9 cellular contexts compared by ENCODE assay signal in the genomic region with DNA sequence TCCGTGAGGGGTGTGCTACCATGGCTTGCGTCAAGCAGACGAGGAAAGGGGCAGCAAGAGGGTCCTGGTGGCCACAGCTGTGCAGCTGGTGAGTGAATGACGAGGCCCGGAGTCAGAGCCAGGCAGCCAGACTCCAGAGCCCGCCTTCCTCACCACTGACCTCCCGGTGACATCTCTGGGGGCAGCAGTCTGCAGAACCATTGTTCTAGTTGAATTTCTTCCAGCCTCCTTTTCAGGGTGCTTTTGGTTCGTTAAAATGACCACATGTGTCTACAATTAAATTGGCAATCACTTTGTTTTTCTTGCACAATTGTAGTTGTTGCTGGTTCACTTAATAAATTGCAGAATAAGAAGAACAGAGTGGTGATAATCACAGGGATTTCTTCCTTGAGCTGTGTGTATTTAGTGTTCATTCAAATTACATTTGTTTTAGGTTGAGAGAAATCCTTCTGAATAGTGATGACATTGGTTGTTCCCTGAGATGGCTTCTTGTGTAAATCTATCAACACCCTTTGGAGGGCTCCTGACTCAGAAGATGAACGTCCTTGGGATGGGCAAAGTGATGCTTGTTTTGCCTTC.
DNase-seq lines count a peak whose midpoint lies in the region; ATAC-seq and TF ChIP-seq lines count a peak whose summit lies in the region.
"Had no signal": no experiment of that assay in that cellular context is flagged by ENCODE, and none has a peak within 500 bp of the region (broad histone marks: within the 10 kb centered on the region; RNA-seq: fewer than 3 reads in every experiment).

No MANE protein-coding gene starts in this region.

- peak overlapping the region; percentile 17 for H3K27ac ChIP-seq in mesodermal cell (ENCODE audit: low read depth, low read length, severe bottlenecking)
- H3K27ac ChIP-seq in uterus, result peak overlapping the region; percentile 22 to 47
- H3K27ac ChIP-seq in CD4-positive, alpha-beta memory T cell (ENCODE audit: low read depth, low read length), result no peak overlapping the region
- H3K27ac ChIP-seq: colonic mucosa had no signal

- DNase-seq in NCI-H69 (lab: John Stamatoyannopoulos, UW) (peak; percentile 78), epithelial cell of esophagus (ENCODE audit: low read depth) (peak; percentile 9), uterus (peak; percentile 23 to 45)
- no peak for DNase-seq in CD4-positive, alpha-beta memory T cell
- DNase-seq: activated CD4-positive, alpha-beta T cell treated with anti-CD3 and anti-CD28 coated beads, Interleukin-2, amount 10 ng/mL, durations not matched to agents 7 days and 5 days; colonic mucosa had no signal

- no peak for TF ChIP-seq CTCF in epithelial cell of esophagus (IDR thresholded peaks at IDR 0.05; ENCODE audit: insufficient read depth, low read depth, low read length, missing control alignments)
- TF ChIP-seq CTCF in uterus (IDR thresholded peaks at IDR 0.05), result no peak

- H3K9me3 ChIP-seq in mesodermal cell (ENCODE audit: control insufficient read depth, low read length) (peaks cover 18% of the 10 kb centered on the region), uterus (no peaks in the 10 kb centered on the region)
- no peaks in the 10 kb centered on the region for H3K9me3 ChIP-seq in CD4-positive, alpha-beta memory T cell (ENCODE audit: control insufficient read depth in 1 of 2, low read length in 2 of 2)
- H3K9me3 ChIP-seq: colonic mucosa had no signal

- no peak for ATAC-seq in HG03342 (IDR thresholded peaks at IDR 0.05; ENCODE audit: unreplicated experiment)
- no peak for ATAC-seq in GM21529 (IDR thresholded peaks at IDR 0.05; ENCODE audit: unreplicated experiment)

- no peak for TF ChIP-seq POLR2A in uterus (IDR thresholded peaks at IDR 0.05)

- H3K36me3 Mint-ChIP-seq in CD4-positive, alpha-beta memory T cell, result peaks cover 8 to 9% of the 10 kb centered on the region in 2 donors

- H3K4me1 ChIP-seq in mesodermal cell (ENCODE audit: control insufficient read depth, insufficient read depth, low read length, poor library complexity, severe bottlenecking), result peaks cover 2% of the 10 kb centered on the region
- no peaks in the 10 kb centered on the region for H3K4me1 ChIP-seq in uterus
- peaks cover 7% of the 10 kb centered on the region for H3K4me1 ChIP-seq in CD4-positive, alpha-beta memory T cell (ENCODE audit: insufficient read depth, low read length)
- H3K4me1 ChIP-seq: colonic mucosa had no signal

- no peaks in the 10 kb centered on the region for H3K27me3 Mint-ChIP-seq in CD4-positive, alpha-beta memory T cell
- H3K27me3 Mint-ChIP-seq: activated CD4-positive, alpha-beta T cell treated with anti-CD3 and anti-CD28 coated beads, Interleukin-2, amount 10 ng/mL, durations not matched to agents 7 days and 5 days had no signal

- peaks cover 0 to 8% (median 2%) of the 10 kb centered on the region in 4 donors for H3K4me1 Mint-ChIP-seq in CD4-positive, alpha-beta memory T cell
- H3K4me1 Mint-ChIP-seq: activated CD4-positive, alpha-beta T cell treated with anti-CD3 and anti-CD28 coated beads, Interleukin-2, amount 10 ng/mL, durations not matched to agents 7 days and 5 days had no signal

- peaks cover 9% of the 10 kb centered on the region for H3K36me3 ChIP-seq in mesodermal cell (ENCODE audit: control insufficient read depth, insufficient read depth, low read length)
- H3K36me3 ChIP-seq in uterus, result no peaks in the 10 kb centered on the region
- no peaks in the 10 kb centered on the region for H3K36me3 ChIP-seq in CD4-positive, alpha-beta memory T cell (ENCODE audit: insufficient read depth, low read length)
- H3K36me3 ChIP-seq: colonic mucosa had no signal

- H3K4me3 ChIP-seq in epithelial cell of esophagus (ENCODE audit: low read length) (no peak overlapping the region), mesodermal cell (ENCODE audit: extremely low read depth, insufficient read depth, low read length, poor library complexity, severe bottlenecking) (no peak overlapping the region), uterus (no peak overlapping the region)
- H3K4me3 ChIP-seq in CD4-positive, alpha-beta memory T cell (ENCODE audit: low read length in 2 of 2), result no peak overlapping the region
- H3K4me3 ChIP-seq: colonic mucosa had no signal

- no peaks in the 10 kb centered on the region for H3K27me3 ChIP-seq in uterus
- no peaks in the 10 kb centered on the region for H3K27me3 ChIP-seq in CD4-positive, alpha-beta memory T cell (ENCODE audit: insufficient read depth, low read length)
- H3K27me3 ChIP-seq: colonic mucosa had no signal

- no peak overlapping the region for H3K4me3 Mint-ChIP-seq in CD4-positive, alpha-beta memory T cell
- H3K4me3 Mint-ChIP-seq: activated CD4-positive, alpha-beta T cell treated with anti-CD3 and anti-CD28 coated beads, Interleukin-2, amount 10 ng/mL, durations not matched to agents 7 days and 5 days had no signal

- H3K27ac Mint-ChIP-seq in CD4-positive, alpha-beta memory T cell, result peak overlapping the region in 1 of 7 donors; percentile 54
- H3K27ac Mint-ChIP-seq: activated CD4-positive, alpha-beta T cell treated with anti-CD3 and anti-CD28 coated beads, Interleukin-2, amount 10 ng/mL, durations not matched to agents 7 days and 5 days had no signal

- peaks cover 0 to 2% (median 0%) of the 10 kb centered on the region in 8 donors for H3K9me3 Mint-ChIP-seq in CD4-positive, alpha-beta memory T cell
- H3K9me3 Mint-ChIP-seq: activated CD4-positive, alpha-beta T cell treated with anti-CD3 and anti-CD28 coated beads, Interleukin-2, amount 10 ng/mL, durations not matched to agents 7 days and 5 days had no signal

- WGBS in mesodermal cell (ENCODE audit: insufficient coverage in 2 of 2), 2 experiments, result 87 to 88% methylated on average over 7 to 8 of the region's 9 CpGs

- CTCF ChIA-PET in CD4-positive, alpha-beta memory T cell (lab: Charles Lee; ENCODE audit: partially characterized antibody), result no interaction called here

- intact Hi-C loops in uterus (cut with DNase I; ENCODE audit: low total_unique reads), result no loop called here
- intact Hi-C loops in CD4-positive, alpha-beta memory T cell (cut with micrococcal nuclease), result no loop called here

- POLR2A ChIA-PET in CD4-positive, alpha-beta memory T cell (lab: Charles Lee; ENCODE audit: partially characterized antibody), result no interaction called here

Comparison
In these comparisons a context has a peak if more than half of its experiments do, and no peak if none do; other contexts are left out.
1. DNase-seq: peak in NCI-H69 (single experiment), epithelial cell of esophagus (single experiment) and uterus (2 of 2); none in CD4-positive, alpha-beta memory T cell (0 of 5).